21 cellular contexts compared by ENCODE assay signal in genomic region chr2:174174741-174175140, GRCh38.
"Had no signal": no experiment of that assay in that cellular context is flagged by ENCODE, and none has a peak within 500 bp of the region (broad histone marks: within the 10 kb centered on the region; RNA-seq: fewer than 3 reads in every experiment).

No MANE protein-coding gene starts in this region.

- H3K27ac ChIP-seq: heart left ventricle, thoracic aorta, upper lobe of right lung had no signal

- ATAC-seq: activated CD8-positive, alpha-beta memory T cell treated with anti-CD3 and anti-CD28 coated beads, Interleukin-2, amount 10 ng/mL, durations not matched to agents 7 days and 5 days; activated naive CD8-positive, alpha-beta T cell treated with anti-CD3 and anti-CD28 coated beads, Interleukin-2, amount 50 U/mL, for 24 hours; heart left ventricle; mucosa of descending colon; stimulated activated naive B cell treated with anti-CD40 and anti-IgM and Interleukin-4, amounts not matched to agents 10 μg/mL and 1 μg/mL and 100 μg/mL, for 72 hours; upper lobe of right lung had no signal

- DNase-seq: activated B cell treated with CpG ODN at 0.5 μM for 24 hours; activated CD4-positive, alpha-beta memory T cell treated with anti-CD3 and anti-CD28 coated beads, Interleukin-2, amount 10 ng/mL, durations not matched to agents 7 days and 5 days; activated CD4-positive, alpha-beta T cell treated with anti-CD3 and anti-CD28 coated beads for 4 hours; activated CD8-positive, alpha-beta memory T cell treated with anti-CD3 and anti-CD28 coated beads, Interleukin-2, amount 10 ng/mL, durations not matched to agents 7 days and 5 days; activated naive CD4-positive, alpha-beta T cell treated with anti-CD3 and anti-CD28 coated beads, Interleukin-2, amount 10 ng/mL, durations not matched to agents 7 days and 5 days; activated naive CD8-positive, alpha-beta T cell treated with anti-CD3 and anti-CD28 coated beads, Interleukin-2, amount 50 U/mL, for 24 hours; activated T-cell treated with anti-CD3 and anti-CD28 coated beads, Interleukin-2, amount 50 U/mL, for 24 hours; anterior cingulate cortex; central memory CD4-positive, alpha-beta T cell; erythroblast; heart left ventricle; immature natural killer cell; mesenchymal stem cell; mucosa of descending colon; naive B cell; retina; stimulated activated naive B cell treated with anti-CD40 and anti-IgM and Interleukin-4, amounts not matched to agents 10 μg/mL and 1 μg/mL and 100 μg/mL, for 72 hours; upper lobe of right lung had no signal

- FAIRE-seq: colon, frontal cortex had no signal

- H3K27me3 ChIP-seq: heart left ventricle, upper lobe of right lung had no signal

- H3K4me1 ChIP-seq: upper lobe of right lung had no signal

- H3K36me3 ChIP-seq: heart left ventricle, thoracic aorta, upper lobe of right lung had no signal

- H3K4me3 ChIP-seq: heart left ventricle, mucosa of descending colon, thoracic aorta, upper lobe of right lung had no signal
